Comparison of ENCODE assay signal across 1 cellular context in genomic region chr2:159936471-159936870, GRCh38.
A peak's percentile ranks its signal among the peaks of the same experiment; 100 is the strongest.
TF ChIP-seq lines count a peak whose summit lies in the region.

No MANE protein-coding gene starts in this region.

TF ChIP-seq in K562, 482 proteins besides CTCF, POLR2A, EP300 and RAD21 (continued from another document and continues in another):
- TF ChIP-seq ZNF263 (CRISPR knock-in tag; IDR thresholded peaks at IDR 0.05; ENCODE audit: borderline replicate concordance) (no peak), CBX8 (IDR thresholded peaks at IDR 0.05; ENCODE audit: borderline replicate concordance, extremely low read depth, low read depth, low read length, poor library complexity, severe bottlenecking) (no peak), CTBP1 (IDR thresholded peaks at IDR 0.05; ENCODE audit: borderline replicate concordance) (no peak), ELF1 (tag; IDR thresholded peaks at IDR 0.05) (peak; percentile 31; the same call in 1 of the 2 replicates), DEAF1 (CRISPR knock-in tag; IDR thresholded peaks at IDR 0.05) (no peak), ZNF175 (CRISPR knock-in tag; IDR thresholded peaks at IDR 0.05; ENCODE audit: low read depth) (no peak), PCBP1 (IDR thresholded peaks at IDR 0.05; ENCODE audit: low read depth, low read length, poor library complexity, severe bottlenecking) (no peak), AFF1 (IDR thresholded peaks at IDR 0.05; ENCODE audit: low read depth in 1 of 2, partially characterized antibody in 2 of 2) (no peak), SMARCA4 (IDR thresholded peaks at IDR 0.05) (no peak), GMEB1 (CRISPR knock-in tag; IDR thresholded peaks at IDR 0.05) (no peak), MTA2 (IDR thresholded peaks at IDR 0.05; ENCODE audit: low read depth) (no peak), FOS (IDR thresholded peaks at IDR 0.05; ENCODE audit: extremely low read depth, insufficient read length) (peak; percentile 38), KLF6 (CRISPR knock-in tag; IDR thresholded peaks at IDR 0.05; ENCODE audit: borderline replicate concordance) (no peak), MEIS2 (IDR thresholded peaks at IDR 0.05; ENCODE audit: partially characterized antibody) (no peak), NR2C1 (IDR thresholded peaks at IDR 0.05) (no peak), NR2C1 (tag; IDR thresholded peaks at IDR 0.05) (no peak), ESRRB (CRISPR knock-in tag; IDR thresholded peaks at IDR 0.05; ENCODE audit: borderline replicate concordance) (no peak), NFYB (IDR thresholded peaks at IDR 0.05; ENCODE audit: extremely low read depth, insufficient read length) (peak; percentile 98), THAP7 (CRISPR knock-in tag; IDR thresholded peaks at IDR 0.05) (no peak), EHMT2 (IDR thresholded peaks at IDR 0.05) (0 out of 2 replicates have a peak, but pooled peaks have one; percentile 12), KAT2B (IDR thresholded peaks at IDR 0.05; ENCODE audit: low read depth, low read length) (no peak), SNIP1 (IDR thresholded peaks at IDR 0.05; ENCODE audit: low read depth) (no peak), E2F1 (CRISPR knock-in tag; IDR thresholded peaks at IDR 0.05) (no peak), GTF2E2 (tag; IDR thresholded peaks at IDR 0.05) (no peak), SUPT5H (IDR thresholded peaks at IDR 0.05) (no peak), U2AF2 (optimal IDR thresholded peaks at IDR 0.05; ENCODE audit: low read depth, low read length) (no peak), HLTF (IDR thresholded peaks at IDR 0.05) (no peak), NFRKB (IDR thresholded peaks at IDR 0.05; ENCODE audit: low read depth) (no peak), SREBF2 (CRISPR knock-in tag; IDR thresholded peaks at IDR 0.05) (no peak), ZNF766 (CRISPR knock-in tag; conservative IDR thresholded peaks at IDR 0.05) (no peak), NCOA4 (IDR thresholded peaks at IDR 0.05; ENCODE audit: partially characterized antibody) (no peak), ZNF436 (CRISPR knock-in tag; IDR thresholded peaks at IDR 0.05) (no peak), USF2 (CRISPR knock-in tag; IDR thresholded peaks at IDR 0.05) (peak; percentile 89), ZNF830 (CRISPR knock-in tag; IDR thresholded peaks at IDR 0.05) (no peak), CBFB (CRISPR knock-in tag; IDR thresholded peaks at IDR 0.05) (no peak), HNRNPLL (IDR thresholded peaks at IDR 0.05; ENCODE audit: low read depth, low read length, poor library complexity, severe bottlenecking) (no peak), ZNF280A (IDR thresholded peaks at IDR 0.05; ENCODE audit: low read depth, partially characterized antibody) (no peak), SMARCB1 (IDR thresholded peaks at IDR 0.05; ENCODE audit: insufficient read length, low read depth) (no peak), ZNF780A (CRISPR knock-in tag; IDR thresholded peaks at IDR 0.05) (no peak), ZNF134 (CRISPR knock-in tag; conservative IDR thresholded peaks at IDR 0.05) (no peak)
- TF ChIP-seq, protein P1, sequence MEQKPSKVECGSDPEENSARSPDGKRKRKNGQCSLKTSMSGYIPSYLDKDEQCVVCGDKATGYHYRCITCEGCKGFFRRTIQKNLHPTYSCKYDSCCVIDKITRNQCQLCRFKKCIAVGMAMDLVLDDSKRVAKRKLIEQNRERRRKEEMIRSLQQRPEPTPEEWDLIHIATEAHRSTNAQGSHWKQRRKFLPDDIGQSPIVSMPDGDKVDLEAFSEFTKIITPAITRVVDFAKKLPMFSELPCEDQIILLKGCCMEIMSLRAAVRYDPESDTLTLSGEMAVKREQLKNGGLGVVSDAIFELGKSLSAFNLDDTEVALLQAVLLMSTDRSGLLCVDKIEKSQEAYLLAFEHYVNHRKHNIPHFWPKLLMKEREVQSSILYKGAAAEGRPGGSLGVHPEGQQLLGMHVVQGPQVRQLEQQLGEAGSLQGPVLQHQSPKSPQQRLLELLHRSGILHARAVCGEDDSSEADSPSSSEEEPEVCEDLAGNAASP (IDR thresholded peaks at IDR 0.05) = no peak
- TF ChIP-seq, protein P2, sequence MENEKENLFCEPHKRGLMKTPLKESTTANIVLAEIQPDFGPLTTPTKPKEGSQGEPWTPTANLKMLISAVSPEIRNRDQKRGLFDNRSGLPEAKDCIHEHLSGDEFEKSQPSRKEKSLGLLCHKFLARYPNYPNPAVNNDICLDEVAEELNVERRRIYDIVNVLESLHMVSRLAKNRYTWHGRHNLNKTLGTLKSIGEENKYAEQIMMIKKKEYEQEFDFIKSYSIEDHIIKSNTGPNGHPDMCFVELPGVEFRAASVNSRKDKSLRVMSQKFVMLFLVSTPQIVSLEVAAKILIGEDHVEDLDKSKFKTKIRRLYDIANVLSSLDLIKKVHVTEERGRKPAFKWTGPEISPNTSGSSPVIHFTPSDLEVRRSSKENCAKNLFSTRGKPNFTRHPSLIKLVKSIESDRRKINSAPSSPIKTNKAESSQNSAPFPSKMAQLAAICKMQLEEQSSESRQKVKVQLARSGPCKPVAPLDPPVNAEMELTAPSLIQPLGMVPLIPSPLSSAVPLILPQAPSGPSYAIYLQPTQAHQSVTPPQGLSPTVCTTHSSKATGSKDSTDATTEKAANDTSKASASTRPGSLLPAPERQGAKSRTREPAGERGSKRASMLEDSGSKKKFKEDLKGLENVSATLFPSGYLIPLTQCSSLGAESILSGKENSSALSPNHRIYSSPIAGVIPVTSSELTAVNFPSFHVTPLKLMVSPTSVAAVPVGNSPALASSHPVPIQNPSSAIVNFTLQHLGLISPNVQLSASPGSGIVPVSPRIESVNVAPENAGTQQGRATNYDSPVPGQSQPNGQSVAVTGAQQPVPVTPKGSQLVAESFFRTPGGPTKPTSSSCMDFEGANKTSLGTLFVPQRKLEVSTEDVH (IDR thresholded peaks at IDR 0.05; ENCODE audit: low read depth, partially characterized antibody) = no peak
- TF ChIP-seq, protein P3, sequence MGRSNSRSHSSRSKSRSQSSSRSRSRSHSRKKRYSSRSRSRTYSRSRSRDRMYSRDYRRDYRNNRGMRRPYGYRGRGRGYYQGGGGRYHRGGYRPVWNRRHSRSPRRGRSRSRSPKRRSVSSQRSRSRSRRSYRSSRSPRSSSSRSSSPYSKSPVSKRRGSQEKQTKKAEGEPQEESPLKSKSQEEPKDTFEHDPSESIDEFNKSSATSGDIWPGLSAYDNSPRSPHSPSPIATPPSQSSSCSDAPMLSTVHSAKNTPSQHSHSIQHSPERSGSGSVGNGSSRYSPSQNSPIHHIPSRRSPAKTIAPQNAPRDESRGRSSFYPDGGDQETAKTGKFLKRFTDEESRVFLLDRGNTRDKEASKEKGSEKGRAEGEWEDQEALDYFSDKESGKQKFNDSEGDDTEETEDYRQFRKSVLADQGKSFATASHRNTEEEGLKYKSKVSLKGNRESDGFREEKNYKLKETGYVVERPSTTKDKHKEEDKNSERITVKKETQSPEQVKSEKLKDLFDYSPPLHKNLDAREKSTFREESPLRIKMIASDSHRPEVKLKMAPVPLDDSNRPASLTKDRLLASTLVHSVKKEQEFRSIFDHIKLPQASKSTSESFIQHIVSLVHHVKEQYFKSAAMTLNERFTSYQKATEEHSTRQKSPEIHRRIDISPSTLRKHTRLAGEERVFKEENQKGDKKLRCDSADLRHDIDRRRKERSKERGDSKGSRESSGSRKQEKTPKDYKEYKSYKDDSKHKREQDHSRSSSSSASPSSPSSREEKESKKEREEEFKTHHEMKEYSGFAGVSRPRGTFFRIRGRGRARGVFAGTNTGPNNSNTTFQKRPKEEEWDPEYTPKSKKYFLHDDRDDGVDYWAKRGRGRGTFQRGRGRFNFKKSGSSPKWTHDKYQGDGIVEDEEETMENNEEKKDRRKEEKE (IDR thresholded peaks at IDR 0.05; ENCODE audit: borderline replicate concordance in 1 of 2, control insufficient read depth in 1 of 2, low read depth in 2 of 2, low read length in 1 of 2) = no peak
